8 cellular contexts compared by ENCODE assay signal in genomic region chr14:65411656-65412188, GRCh38.
A peak's percentile ranks its signal among the peaks of the same experiment; 100 is the strongest.
DNase-seq lines count a peak whose midpoint lies in the region; ATAC-seq lines count a peak whose summit lies in the region.

No MANE protein-coding gene starts in this region.

- H3K36me3 Mint-ChIP-seq in memory B cell, result no peaks in the 10 kb centered on the region

- peak overlapping the region; percentile 89 for H3K4me3 Mint-ChIP-seq in memory B cell

- H3K27me3 Mint-ChIP-seq in memory B cell, result no peaks in the 10 kb centered on the region

- DNase-seq in CD1c-positive myeloid dendritic cell (ENCODE audit: extremely low spot score), result peak; percentile 88
- DNase-seq in NCI-H82 (lab: John Stamatoyannopoulos, UW), result peak; percentile 91
- peak; percentile 91 for DNase-seq in activated CD8-positive, alpha-beta memory T cell treated with anti-CD3 and anti-CD28 coated beads for 24 hours
- peak; percentile 58 to 75 (median 65) for DNase-seq in effector memory CD4-positive, alpha-beta T cell
- peak; percentile 58 to 75 for DNase-seq in memory B cell (ENCODE audit: low spot score in 2 of 2)
- peak; percentile 67 for DNase-seq in stimulated activated CD8-positive, alpha-beta memory T cell treated with anti-CD3 and anti-CD28 coated beads, Interleukin-12 subunit alpha, Interleukin-12 subunit beta, amount 100 ng/mL, for 1 hour (ENCODE audit: low read depth)

- H3K27me3 ChIP-seq in effector memory CD4-positive, alpha-beta T cell (replicated peaks; ENCODE audit: control insufficient read depth, insufficient read depth, low read length, poor library complexity, severe bottlenecking), result no peaks in the 10 kb centered on the region

- H3K27ac Mint-ChIP-seq in memory B cell, result peak overlapping the region; percentile 87

- H3K4me1 Mint-ChIP-seq in memory B cell, result peaks cover 15% of the 10 kb centered on the region

- H3K27ac ChIP-seq in effector memory CD4-positive, alpha-beta T cell (ENCODE audit: insufficient read depth, low read length, poor library complexity, severe bottlenecking), result peak overlapping the region; percentile 79

- H3K4me3 ChIP-seq in effector memory CD4-positive, alpha-beta T cell (ENCODE audit: insufficient read depth, low read depth, low read length, poor library complexity, severe bottlenecking), result peak overlapping the region; percentile 99

- H3K9me3 ChIP-seq in effector memory CD4-positive, alpha-beta T cell (ENCODE audit: control insufficient read depth, low read length), result no peaks in the 10 kb centered on the region

- no peaks in the 10 kb centered on the region for H3K36me3 ChIP-seq in effector memory CD4-positive, alpha-beta T cell (ENCODE audit: control insufficient read depth, insufficient read depth, low read length)

- peaks cover 14% of the 10 kb centered on the region for H3K4me1 ChIP-seq in effector memory CD4-positive, alpha-beta T cell (ENCODE audit: control insufficient read depth, insufficient read depth, low read length, poor library complexity, severe bottlenecking)

- no peaks in the 10 kb centered on the region for H3K9me3 Mint-ChIP-seq in memory B cell

- ATAC-seq in GM19351 (IDR thresholded peaks at IDR 0.05; ENCODE audit: unreplicated experiment) (peak; percentile 54), HG03521 (IDR thresholded peaks at IDR 0.05; ENCODE audit: unreplicated experiment) (peak; percentile 55), memory B cell (ENCODE audit: low read depth) (peak; percentile 46)

Comparison
In these comparisons a context has a peak if more than half of its experiments do, and no peak if none do; other contexts are left out.
1. Peak in every context shown above with its lines: DNase-seq, ATAC-seq, H3K4me3 ChIP-seq and H3K27ac ChIP-seq.